1 cellular context compared by ENCODE assay signal in the genomic region with DNA sequence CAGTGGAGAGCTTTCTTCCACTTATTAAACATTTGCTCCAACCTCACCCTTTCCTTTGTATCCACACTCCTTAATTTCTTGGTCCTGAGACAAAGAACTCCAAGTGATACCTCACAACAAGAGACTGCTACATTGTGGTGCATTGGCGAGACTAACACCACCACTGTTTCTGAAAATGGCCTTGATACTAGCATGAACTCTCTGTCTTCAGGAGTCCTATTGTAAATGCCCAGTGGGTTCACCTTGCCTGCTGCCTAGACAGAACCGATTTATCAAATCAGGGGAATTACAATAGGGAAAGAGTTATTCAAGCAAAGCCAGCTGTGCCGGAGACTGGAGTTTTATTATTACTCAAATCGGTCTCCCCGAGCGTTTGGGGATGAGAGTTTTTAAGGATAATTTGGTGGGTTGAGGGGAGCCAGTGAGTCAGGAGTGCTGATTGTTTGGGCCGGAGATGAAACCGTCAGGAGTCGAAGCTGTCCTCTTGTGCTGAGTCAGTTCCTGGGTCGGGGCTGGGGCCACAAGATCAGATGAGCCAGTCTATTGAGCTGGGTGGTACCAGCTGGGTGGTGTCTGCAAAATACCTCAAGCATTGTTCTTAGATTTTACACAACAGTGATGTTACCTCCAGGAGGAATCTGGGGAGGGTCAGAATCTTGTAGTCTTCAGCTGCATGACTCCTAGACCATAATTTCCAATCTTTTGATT.
TF ChIP-seq lines count a peak whose summit lies in the region.

No MANE protein-coding gene starts in this region.

TF ChIP-seq in GM23338, 12 proteins besides CTCF, POLR2A, EP300 and RAD21:
- TF ChIP-seq, protein P1, sequence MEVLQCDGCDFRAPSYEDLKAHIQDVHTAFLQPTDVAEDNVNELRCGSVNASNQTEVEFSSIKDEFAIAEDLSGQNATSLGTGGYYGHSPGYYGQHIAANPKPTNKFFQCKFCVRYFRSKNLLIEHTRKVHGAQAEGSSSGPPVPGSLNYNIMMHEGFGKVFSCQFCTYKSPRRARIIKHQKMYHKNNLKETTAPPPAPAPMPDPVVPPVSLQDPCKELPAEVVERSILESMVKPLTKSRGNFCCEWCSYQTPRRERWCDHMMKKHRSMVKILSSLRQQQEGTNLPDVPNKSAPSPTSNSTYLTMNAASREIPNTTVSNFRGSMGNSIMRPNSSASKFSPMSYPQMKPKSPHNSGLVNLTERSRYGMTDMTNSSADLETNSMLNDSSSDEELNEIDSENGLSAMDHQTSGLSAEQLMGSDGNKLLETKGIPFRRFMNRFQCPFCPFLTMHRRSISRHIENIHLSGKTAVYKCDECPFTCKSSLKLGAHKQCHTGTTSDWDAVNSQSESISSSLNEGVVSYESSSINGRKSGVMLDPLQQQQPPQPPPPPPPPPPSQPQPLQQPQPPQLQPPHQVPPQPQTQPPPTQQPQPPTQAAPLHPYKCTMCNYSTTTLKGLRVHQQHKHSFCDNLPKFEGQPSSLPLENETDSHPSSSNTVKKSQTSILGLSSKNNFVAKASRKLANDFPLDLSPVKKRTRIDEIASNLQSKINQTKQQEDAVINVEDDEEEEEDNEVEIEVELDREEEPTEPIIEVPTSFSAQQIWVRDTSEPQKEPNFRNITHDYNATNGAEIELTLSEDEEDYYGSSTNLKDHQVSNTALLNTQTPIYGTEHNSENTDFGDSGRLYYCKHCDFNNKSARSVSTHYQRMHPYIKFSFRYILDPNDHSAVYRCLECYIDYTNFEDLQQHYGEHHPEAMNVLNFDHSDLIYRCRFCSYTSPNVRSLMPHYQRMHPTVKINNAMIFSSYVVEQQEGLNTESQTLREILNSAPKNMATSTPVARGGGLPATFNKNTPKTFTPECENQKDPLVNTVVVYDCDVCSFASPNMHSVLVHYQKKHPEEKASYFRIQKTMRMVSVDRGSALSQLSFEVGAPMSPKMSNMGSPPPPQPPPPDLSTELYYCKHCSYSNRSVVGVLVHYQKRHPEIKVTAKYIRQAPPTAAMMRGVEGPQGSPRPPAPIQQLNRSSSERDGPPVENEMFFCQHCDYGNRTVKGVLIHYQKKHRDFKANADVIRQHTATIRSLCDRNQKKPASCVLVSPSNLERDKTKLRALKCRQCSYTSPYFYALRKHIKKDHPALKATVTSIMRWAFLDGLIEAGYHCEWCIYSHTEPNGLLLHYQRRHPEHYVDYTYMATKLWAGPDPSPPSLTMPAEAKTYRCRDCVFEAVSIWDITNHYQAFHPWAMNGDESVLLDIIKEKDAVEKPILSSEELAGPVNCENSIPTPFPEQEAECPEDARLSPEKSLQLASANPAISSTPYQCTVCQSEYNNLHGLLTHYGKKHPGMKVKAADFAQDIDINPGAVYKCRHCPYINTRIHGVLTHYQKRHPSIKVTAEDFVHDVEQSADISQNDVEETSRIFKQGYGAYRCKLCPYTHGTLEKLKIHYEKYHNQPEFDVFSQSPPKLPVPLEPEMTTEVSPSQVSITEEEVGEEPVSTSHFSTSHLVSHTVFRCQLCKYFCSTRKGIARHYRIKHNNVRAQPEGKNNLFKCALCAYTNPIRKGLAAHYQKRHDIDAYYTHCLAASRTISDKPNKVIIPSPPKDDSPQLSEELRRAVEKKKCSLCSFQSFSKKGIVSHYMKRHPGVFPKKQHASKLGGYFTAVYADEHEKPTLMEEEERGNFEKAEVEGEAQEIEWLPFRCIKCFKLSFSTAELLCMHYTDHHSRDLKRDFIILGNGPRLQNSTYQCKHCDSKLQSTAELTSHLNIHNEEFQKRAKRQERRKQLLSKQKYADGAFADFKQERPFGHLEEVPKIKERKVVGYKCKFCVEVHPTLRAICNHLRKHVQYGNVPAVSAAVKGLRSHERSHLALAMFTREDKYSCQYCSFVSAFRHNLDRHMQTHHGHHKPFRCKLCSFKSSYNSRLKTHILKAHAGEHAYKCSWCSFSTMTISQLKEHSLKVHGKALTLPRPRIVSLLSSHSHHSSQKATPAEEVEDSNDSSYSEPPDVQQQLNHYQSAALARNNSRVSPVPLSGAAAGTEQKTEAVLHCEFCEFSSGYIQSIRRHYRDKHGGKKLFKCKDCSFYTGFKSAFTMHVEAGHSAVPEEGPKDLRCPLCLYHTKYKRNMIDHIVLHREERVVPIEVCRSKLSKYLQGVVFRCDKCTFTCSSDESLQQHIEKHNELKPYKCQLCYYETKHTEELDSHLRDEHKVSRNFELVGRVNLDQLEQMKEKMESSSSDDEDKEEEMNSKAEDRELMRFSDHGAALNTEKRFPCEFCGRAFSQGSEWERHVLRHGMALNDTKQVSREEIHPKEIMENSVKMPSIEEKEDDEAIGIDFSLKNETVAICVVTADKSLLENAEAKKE (CRISPR knock-in tag; IDR thresholded peaks at IDR 0.05), result no peak
- TF ChIP-seq, protein P2, sequence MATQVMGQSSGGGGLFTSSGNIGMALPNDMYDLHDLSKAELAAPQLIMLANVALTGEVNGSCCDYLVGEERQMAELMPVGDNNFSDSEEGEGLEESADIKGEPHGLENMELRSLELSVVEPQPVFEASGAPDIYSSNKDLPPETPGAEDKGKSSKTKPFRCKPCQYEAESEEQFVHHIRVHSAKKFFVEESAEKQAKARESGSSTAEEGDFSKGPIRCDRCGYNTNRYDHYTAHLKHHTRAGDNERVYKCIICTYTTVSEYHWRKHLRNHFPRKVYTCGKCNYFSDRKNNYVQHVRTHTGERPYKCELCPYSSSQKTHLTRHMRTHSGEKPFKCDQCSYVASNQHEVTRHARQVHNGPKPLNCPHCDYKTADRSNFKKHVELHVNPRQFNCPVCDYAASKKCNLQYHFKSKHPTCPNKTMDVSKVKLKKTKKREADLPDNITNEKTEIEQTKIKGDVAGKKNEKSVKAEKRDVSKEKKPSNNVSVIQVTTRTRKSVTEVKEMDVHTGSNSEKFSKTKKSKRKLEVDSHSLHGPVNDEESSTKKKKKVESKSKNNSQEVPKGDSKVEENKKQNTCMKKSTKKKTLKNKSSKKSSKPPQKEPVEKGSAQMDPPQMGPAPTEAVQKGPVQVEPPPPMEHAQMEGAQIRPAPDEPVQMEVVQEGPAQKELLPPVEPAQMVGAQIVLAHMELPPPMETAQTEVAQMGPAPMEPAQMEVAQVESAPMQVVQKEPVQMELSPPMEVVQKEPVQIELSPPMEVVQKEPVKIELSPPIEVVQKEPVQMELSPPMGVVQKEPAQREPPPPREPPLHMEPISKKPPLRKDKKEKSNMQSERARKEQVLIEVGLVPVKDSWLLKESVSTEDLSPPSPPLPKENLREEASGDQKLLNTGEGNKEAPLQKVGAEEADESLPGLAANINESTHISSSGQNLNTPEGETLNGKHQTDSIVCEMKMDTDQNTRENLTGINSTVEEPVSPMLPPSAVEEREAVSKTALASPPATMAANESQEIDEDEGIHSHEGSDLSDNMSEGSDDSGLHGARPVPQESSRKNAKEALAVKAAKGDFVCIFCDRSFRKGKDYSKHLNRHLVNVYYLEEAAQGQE (IDR thresholded peaks at IDR 0.05; ENCODE audit: unreplicated experiment), result no peak
